Comparison of ENCODE assay signal across 1 cellular context in genomic region chr2:69789129-69789528, GRCh38.
TF ChIP-seq lines count a peak whose summit lies in the region.

No MANE protein-coding gene starts in this region.

TF ChIP-seq in HepG2, 621 proteins besides CTCF, POLR2A, EP300 and RAD21 (continued from another document and continues in another):
- TF ChIP-seq ZNF687 (CRISPR knock-in tag; IDR thresholded peaks at IDR 0.05) = no peak
- no peak for TF ChIP-seq KIAA2018 (CRISPR knock-in tag; IDR thresholded peaks at IDR 0.05; ENCODE audit: borderline replicate concordance)
- TF ChIP-seq SRF (IDR thresholded peaks at IDR 0.05; ENCODE audit: low read depth, low read length) = no peak
- no peak for TF ChIP-seq POGK (CRISPR knock-in tag; conservative IDR thresholded peaks at IDR 0.05)
- no peak for TF ChIP-seq SOX6 (IDR thresholded peaks at IDR 0.05)
- no peak for TF ChIP-seq SOX6 (CRISPR knock-in tag; IDR thresholded peaks at IDR 0.05)
- no peak for TF ChIP-seq SATB2 (CRISPR knock-in tag; IDR thresholded peaks at IDR 0.05)
- no peak for TF ChIP-seq MTA3 (CRISPR knock-in tag; IDR thresholded peaks at IDR 0.05)
- no peak for TF ChIP-seq ZNF563 (CRISPR knock-in tag; IDR thresholded peaks at IDR 0.05)
- TF ChIP-seq PBX3 (CRISPR knock-in tag; IDR thresholded peaks at IDR 0.05; ENCODE audit: borderline replicate concordance) = no peak
- TF ChIP-seq SKIL (CRISPR knock-in tag; IDR thresholded peaks at IDR 0.05; ENCODE audit: borderline replicate concordance) = 0 out of 2 replicates have a peak, but pooled peaks have one; percentile 26
- TF ChIP-seq PRDM15 (CRISPR knock-in tag; IDR thresholded peaks at IDR 0.05) = no peak
- no peak for TF ChIP-seq GZF1 (CRISPR knock-in tag; IDR thresholded peaks at IDR 0.05)
- no peak for TF ChIP-seq SNAI1 (CRISPR knock-in tag; IDR thresholded peaks at IDR 0.05; ENCODE audit: borderline replicate concordance)
- TF ChIP-seq ZBTB38 (CRISPR knock-in tag; IDR thresholded peaks at IDR 0.05) = 0 out of 2 replicates have a peak, but pooled peaks have one; percentile 30
- peak; percentile 86 for TF ChIP-seq TEAD3 (CRISPR knock-in tag; optimal IDR thresholded peaks at IDR 0.05; ENCODE audit: borderline replicate concordance)
- no peak for TF ChIP-seq ZNF761 (CRISPR knock-in tag; conservative IDR thresholded peaks at IDR 0.05)
- no peak for TF ChIP-seq MAF1 (CRISPR knock-in tag; IDR thresholded peaks at IDR 0.05; ENCODE audit: borderline replicate concordance)
- TF ChIP-seq CEBPB (IDR thresholded peaks at IDR 0.05; ENCODE audit: borderline replicate concordance, low read depth, low read length) = no peak
- TF ChIP-seq ZBTB44 (CRISPR knock-in tag; IDR thresholded peaks at IDR 0.05) = no peak
- TF ChIP-seq ZNF768 (CRISPR knock-in tag; IDR thresholded peaks at IDR 0.05) = peak; percentile 38; the same call in 1 of the 2 replicates
- TF ChIP-seq MEF2D (CRISPR knock-in tag; IDR thresholded peaks at IDR 0.05) = no peak
- TF ChIP-seq PHF21A (CRISPR knock-in tag; IDR thresholded peaks at IDR 0.05) = no peak
- TF ChIP-seq ZNF629 (CRISPR knock-in tag; conservative IDR thresholded peaks at IDR 0.05) = peak; percentile 93
- TF ChIP-seq CBFB (CRISPR knock-in tag; IDR thresholded peaks at IDR 0.05) = no peak
- no peak for TF ChIP-seq PRMT3 (CRISPR knock-in tag; IDR thresholded peaks at IDR 0.05; ENCODE audit: borderline replicate concordance, low read depth)
- TF ChIP-seq HNRNPL (IDR thresholded peaks at IDR 0.05; ENCODE audit: low read depth, low read length) = no peak
- no peak for TF ChIP-seq TP53 (CRISPR knock-in tag; conservative IDR thresholded peaks at IDR 0.05)
- TF ChIP-seq ZNF724P (CRISPR knock-in tag; IDR thresholded peaks at IDR 0.05; ENCODE audit: borderline replicate concordance) = no peak
- no peak for TF ChIP-seq SNRNP70 (IDR thresholded peaks at IDR 0.05; ENCODE audit: low read depth, low read length)
- TF ChIP-seq IRX3 (CRISPR knock-in tag; IDR thresholded peaks at IDR 0.05; ENCODE audit: borderline replicate concordance, low read depth) = no peak
- TF ChIP-seq FLYWCH1 (CRISPR knock-in tag; IDR thresholded peaks at IDR 0.05) = no peak
- TF ChIP-seq ZNF180 (CRISPR knock-in tag; IDR thresholded peaks at IDR 0.05; ENCODE audit: borderline replicate concordance, low read depth) = no peak
- no peak for TF ChIP-seq FOXO1 (CRISPR knock-in tag; IDR thresholded peaks at IDR 0.05)
- TF ChIP-seq GABPA (IDR thresholded peaks at IDR 0.05; ENCODE audit: low read depth, low read length) = no peak
- TF ChIP-seq GABPA (CRISPR knock-in tag; IDR thresholded peaks at IDR 0.05; ENCODE audit: low read depth) = no peak
- TF ChIP-seq ZNF282 (IDR thresholded peaks at IDR 0.05; ENCODE audit: partially characterized antibody) = no peak
- no peak for TF ChIP-seq NCOA2 (CRISPR knock-in tag; IDR thresholded peaks at IDR 0.05)
- TF ChIP-seq ZNF296 (CRISPR knock-in tag; conservative IDR thresholded peaks at IDR 0.05) = no peak
- TF ChIP-seq NFKBIZ (CRISPR knock-in tag; IDR thresholded peaks at IDR 0.05) = no peak
